Comparison of ENCODE assay signal across 35 cellular contexts in genomic region chr18:48182779-48183178, GRCh38.
"Had no signal": no experiment of that assay in that cellular context is flagged by ENCODE, and none has a peak within 500 bp of the region (broad histone marks: within the 10 kb centered on the region; RNA-seq: fewer than 3 reads in every experiment).

No MANE protein-coding gene starts in this region.

- DNase-seq: activated CD4-positive, alpha-beta memory T cell treated with anti-CD3 and anti-CD28 coated beads, Interleukin-2, amount 10 ng/mL, durations not matched to agents 7 days and 5 days; activated CD4-positive, alpha-beta T cell treated with anti-CD3 and anti-CD28 coated beads for 1 hour; activated CD4-positive, alpha-beta T cell treated with anti-CD3 and anti-CD28 coated beads for 36 hours; activated CD4-positive, alpha-beta T cell treated with anti-CD3 and anti-CD28 coated beads for 48 hours; activated CD4-positive, alpha-beta T cell treated with anti-CD3 and anti-CD28 coated beads, Interleukin-2, amount 10 ng/mL, durations not matched to agents 7 days and 5 days; activated CD4-positive, alpha-beta T cell treated with anti-CD3 and anti-CD28 coated beads, Interleukin-2, amount 50 U/mL, for 48 hours; activated CD4-positive, CD25-positive, alpha-beta regulatory T cell; activated CD8-positive, alpha-beta memory T cell treated with anti-CD3 and anti-CD28 coated beads for 24 hours; activated CD8-positive, alpha-beta memory T cell treated with anti-CD3 and anti-CD28 coated beads, Interleukin-2, amount 10 ng/mL, durations not matched to agents 7 days and 5 days; activated CD8-positive, alpha-beta T cell treated with anti-CD3 and anti-CD28 coated beads, Interleukin-2, amount 10 ng/mL, durations not matched to agents 7 days and 5 days; activated effector memory CD4-positive, alpha-beta T cell treated with Interleukin-2 at 50 U/mL for 16 hours; activated gamma-delta T cell; activated naive CD4-positive, alpha-beta T cell treated with anti-CD3 and anti-CD28 coated beads, Interleukin-2, amount 10 ng/mL, durations not matched to agents 7 days and 5 days; activated naive CD4-positive, alpha-beta T cell treated with Interleukin-2 at 50 U/mL for 16 hours; activated naive CD8-positive, alpha-beta T cell treated with anti-CD3 and anti-CD28 coated beads, Interleukin-2, amount 10 ng/mL, durations not matched to agents 7 days and 5 days; activated naive CD8-positive, alpha-beta T cell treated with anti-CD3 and anti-CD28 coated beads, Interleukin-2, amount 50 U/mL, for 24 hours; activated T-cell treated with anti-CD3 and anti-CD28 coated beads, Interleukin-2, amount 50 U/mL, for 24 hours; activated T-cell treated with anti-CD3 and anti-CD28 coated beads, Interleukin-2, amount 50 U/mL, for 48 hours; amygdala; anterior cingulate cortex; caudate nucleus; cerebellar nuclear complex; T-helper 1 cell; T-helper 2 cell; T-helper 9 cell had no signal

- FAIRE-seq: bronchial epithelial cell, TTC549 had no signal

- H3K27ac Mint-ChIP-seq: activated CD4-positive, alpha-beta memory T cell treated with anti-CD3 and anti-CD28 coated beads, Interleukin-2, amount 10 ng/mL, durations not matched to agents 7 days and 5 days; activated CD4-positive, alpha-beta T cell treated with anti-CD3 and anti-CD28 coated beads for 36 hours; activated CD4-positive, alpha-beta T cell treated with anti-CD3 and anti-CD28 coated beads, Interleukin-2, amount 10 ng/mL, durations not matched to agents 7 days and 5 days; activated CD8-positive, alpha-beta memory T cell treated with anti-CD3 and anti-CD28 coated beads, Interleukin-2, amount 10 ng/mL, durations not matched to agents 7 days and 5 days; activated CD8-positive, alpha-beta T cell treated with anti-CD3 and anti-CD28 coated beads, Interleukin-2, amount 10 ng/mL, durations not matched to agents 7 days and 5 days; activated naive CD4-positive, alpha-beta T cell treated with anti-CD3 and anti-CD28 coated beads, Interleukin-2, amount 10 ng/mL, durations not matched to agents 7 days and 5 days; activated naive CD4-positive, alpha-beta T cell treated with anti-CD3 and anti-CD28 coated beads, Interleukin-2, amount 50 U/mL, for 24 hours; activated naive CD8-positive, alpha-beta T cell; activated naive CD8-positive, alpha-beta T cell treated with anti-CD3 and anti-CD28 coated beads, Interleukin-2, amount 10 ng/mL, durations not matched to agents 7 days and 5 days; activated naive CD8-positive, alpha-beta T cell treated with anti-CD3 and anti-CD28 coated beads, Interleukin-2, amount 50 U/mL, for 24 hours; activated T-cell treated with anti-CD3 and anti-CD28 coated beads, Interleukin-2, amount 50 U/mL, for 24 hours; activated T-helper 2 cell treated with anti-CD3 and anti-CD28 coated beads, Interferon-gamma antibody, Interleukin-2, Interleukin-4, amounts not matched to agents 10 μg/mL and 5 μg/mL and 100 μg/mL, durations not matched to agents 14 hours and 24 hours and 36 hours; T-helper 1 cell treated with Interleukin-12 subunit alpha and Interleukin-12 subunit beta and Interleukin-4 antibody, amounts not matched to agents 30 μg/mL and 1 μg/mL, for 36 hours; T-helper 2 cell treated with Interferon-gamma antibody and Interleukin-4, amounts not matched to agents 5 μg/mL and 100 μg/mL, for 36 hours had no signal

- H3K4me1 Mint-ChIP-seq: activated CD4-positive, alpha-beta T cell treated with anti-CD3 and anti-CD28 coated beads for 36 hours; activated CD4-positive, alpha-beta T cell treated with anti-CD3 and anti-CD28 coated beads, Interleukin-2, amount 10 ng/mL, durations not matched to agents 7 days and 5 days; activated CD8-positive, alpha-beta memory T cell treated with anti-CD3 and anti-CD28 coated beads, Interleukin-2, amount 10 ng/mL, durations not matched to agents 7 days and 5 days; activated naive CD4-positive, alpha-beta T cell treated with anti-CD3 and anti-CD28 coated beads, Interleukin-2, amount 10 ng/mL, durations not matched to agents 7 days and 5 days; activated naive CD4-positive, alpha-beta T cell treated with anti-CD3 and anti-CD28 coated beads, Interleukin-2, amount 50 U/mL, for 24 hours; activated naive CD8-positive, alpha-beta T cell treated with anti-CD3 and anti-CD28 coated beads, Interleukin-2, amount 10 ng/mL, durations not matched to agents 7 days and 5 days; activated naive CD8-positive, alpha-beta T cell treated with anti-CD3 and anti-CD28 coated beads, Interleukin-2, amount 50 U/mL, for 24 hours; central memory CD8-positive, alpha-beta T cell had no signal

- ATAC-seq: activated CD4-positive, alpha-beta T cell treated with anti-CD3 and anti-CD28 coated beads for 36 hours; activated CD4-positive, CD25-positive, alpha-beta regulatory T cell treated with anti-CD3 and anti-CD28 coated beads, Interleukin-2, amount 50 U/mL, for 24 hours; activated CD8-positive, alpha-beta memory T cell treated with anti-CD3 and anti-CD28 coated beads, Interleukin-2, amount 10 ng/mL, durations not matched to agents 7 days and 5 days; activated CD8-positive, alpha-beta T cell treated with anti-CD3 and anti-CD28 coated beads, Interleukin-2, amount 10 ng/mL, durations not matched to agents 7 days and 5 days; activated naive CD8-positive, alpha-beta T cell treated with anti-CD3 and anti-CD28 coated beads, Interleukin-2, amount 50 U/mL, for 24 hours had no signal

- H3K4me3 Mint-ChIP-seq: activated CD4-positive, alpha-beta memory T cell treated with anti-CD3 and anti-CD28 coated beads, Interleukin-2, amount 10 ng/mL, durations not matched to agents 7 days and 5 days; activated CD4-positive, alpha-beta T cell treated with anti-CD3 and anti-CD28 coated beads for 36 hours; activated CD4-positive, alpha-beta T cell treated with anti-CD3 and anti-CD28 coated beads, Interleukin-2, amount 10 ng/mL, durations not matched to agents 7 days and 5 days; activated CD8-positive, alpha-beta memory T cell treated with anti-CD3 and anti-CD28 coated beads, Interleukin-2, amount 10 ng/mL, durations not matched to agents 7 days and 5 days; activated CD8-positive, alpha-beta T cell treated with anti-CD3 and anti-CD28 coated beads, Interleukin-2, amount 10 ng/mL, durations not matched to agents 7 days and 5 days; activated naive CD4-positive, alpha-beta T cell treated with anti-CD3 and anti-CD28 coated beads, Interleukin-2, amount 10 ng/mL, durations not matched to agents 7 days and 5 days; activated naive CD4-positive, alpha-beta T cell treated with anti-CD3 and anti-CD28 coated beads, Interleukin-2, amount 50 U/mL, for 24 hours; activated naive CD8-positive, alpha-beta T cell; activated naive CD8-positive, alpha-beta T cell treated with anti-CD3 and anti-CD28 coated beads, Interleukin-2, amount 10 ng/mL, durations not matched to agents 7 days and 5 days; activated naive CD8-positive, alpha-beta T cell treated with anti-CD3 and anti-CD28 coated beads, Interleukin-2, amount 50 U/mL, for 24 hours; activated T-cell treated with anti-CD3 and anti-CD28 coated beads, Interleukin-2, amount 50 U/mL, for 24 hours; brain; central memory CD8-positive, alpha-beta T cell; T-helper 1 cell treated with Interleukin-12 subunit alpha and Interleukin-12 subunit beta and Interleukin-4 antibody, amounts not matched to agents 30 μg/mL and 1 μg/mL, for 36 hours; T-helper 2 cell treated with Interferon-gamma antibody and Interleukin-4, amounts not matched to agents 5 μg/mL and 100 μg/mL, for 36 hours had no signal

- H3K9me3 Mint-ChIP-seq: activated CD4-positive, alpha-beta memory T cell treated with anti-CD3 and anti-CD28 coated beads, Interleukin-2, amount 10 ng/mL, durations not matched to agents 7 days and 5 days; activated CD4-positive, alpha-beta T cell treated with anti-CD3 and anti-CD28 coated beads, Interleukin-2, amount 10 ng/mL, durations not matched to agents 7 days and 5 days; activated naive CD4-positive, alpha-beta T cell treated with anti-CD3 and anti-CD28 coated beads, Interleukin-2, amount 10 ng/mL, durations not matched to agents 7 days and 5 days; activated naive CD4-positive, alpha-beta T cell treated with anti-CD3 and anti-CD28 coated beads, Interleukin-2, amount 50 U/mL, for 24 hours; activated naive CD8-positive, alpha-beta T cell treated with anti-CD3 and anti-CD28 coated beads, Interleukin-2, amount 10 ng/mL, durations not matched to agents 7 days and 5 days; activated naive CD8-positive, alpha-beta T cell treated with anti-CD3 and anti-CD28 coated beads, Interleukin-2, amount 50 U/mL, for 24 hours; activated T-cell treated with anti-CD3 and anti-CD28 coated beads, Interleukin-2, amount 50 U/mL, for 24 hours; activated T-helper 2 cell treated with anti-CD3 and anti-CD28 coated beads, Interferon-gamma antibody, Interleukin-2, Interleukin-4, amounts not matched to agents 10 μg/mL and 5 μg/mL and 100 μg/mL, durations not matched to agents 14 hours and 24 hours and 36 hours; brain; central memory CD8-positive, alpha-beta T cell; T-helper 1 cell treated with Interleukin-12 subunit alpha and Interleukin-12 subunit beta and Interleukin-4 antibody, amounts not matched to agents 30 μg/mL and 1 μg/mL, for 36 hours; T-helper 2 cell treated with Interferon-gamma antibody and Interleukin-4, amounts not matched to agents 5 μg/mL and 100 μg/mL, for 36 hours had no signal

- H3K36me3 Mint-ChIP-seq: activated CD8-positive, alpha-beta memory T cell treated with anti-CD3 and anti-CD28 coated beads, Interleukin-2, amount 10 ng/mL, durations not matched to agents 7 days and 5 days; activated naive CD4-positive, alpha-beta T cell treated with anti-CD3 and anti-CD28 coated beads, Interleukin-2, amount 10 ng/mL, durations not matched to agents 7 days and 5 days; activated naive CD4-positive, alpha-beta T cell treated with anti-CD3 and anti-CD28 coated beads, Interleukin-2, amount 50 U/mL, for 24 hours; activated naive CD8-positive, alpha-beta T cell; activated naive CD8-positive, alpha-beta T cell treated with anti-CD3 and anti-CD28 coated beads, Interleukin-2, amount 10 ng/mL, durations not matched to agents 7 days and 5 days; brain had no signal
